In genomic region chr1:219773110-219773509, GRCh38 we compare ENCODE assay signal across 25 cellular contexts.
"Had no signal": no experiment of that assay in that cellular context is flagged by ENCODE, and none has a peak within 500 bp of the region (broad histone marks: within the 10 kb centered on the region; RNA-seq: fewer than 3 reads in every experiment).

No MANE protein-coding gene starts in this region.

- H3K36me3 ChIP-seq: neutrophil, right lobe of liver, tibial nerve, uterus had no signal

- H3K27me3 Mint-ChIP-seq: naive thymus-derived CD4-positive, alpha-beta T cell; natural killer cell treated with Interleukin-12 subunit alpha and Interleukin-12 subunit beta and Interleukin-15 and Interleukin-18, amount 100 ng/mL, for 72 hours; stimulated activated memory B cell treated with anti-CD40 and anti-IgM and Interleukin-4, amounts not matched to agents 10 μg/mL and 1 μg/mL and 100 μg/mL, for 72 hours; stimulated activated naive CD8-positive, alpha-beta T cell treated with anti-CD3 and anti-CD28 coated beads, Interleukin-15, amount 100 ng/mL, for 72 hours; type B pancreatic cell had no signal

- H3K79me2 ChIP-seq: hepatocyte, parathyroid adenoma had no signal

- H3K27ac Mint-ChIP-seq: naive thymus-derived CD4-positive, alpha-beta T cell; natural killer cell treated with Interleukin-12 subunit alpha and Interleukin-12 subunit beta and Interleukin-15 and Interleukin-18, amount 100 ng/mL, for 72 hours; stimulated activated memory B cell treated with anti-CD40 and anti-IgM and Interleukin-4, amounts not matched to agents 10 μg/mL and 1 μg/mL and 100 μg/mL, for 72 hours; stimulated activated naive CD8-positive, alpha-beta T cell treated with anti-CD3 and anti-CD28 coated beads, Interleukin-15, amount 100 ng/mL, for 72 hours; type B pancreatic cell had no signal

- H3K4me1 Mint-ChIP-seq: naive thymus-derived CD4-positive, alpha-beta T cell; stimulated activated naive CD8-positive, alpha-beta T cell treated with anti-CD3 and anti-CD28 coated beads, Interleukin-15, amount 100 ng/mL, for 72 hours had no signal

- H3K4me2 ChIP-seq: hepatocyte, smooth muscle cell had no signal

- H3K4me3 ChIP-seq: hepatocyte, lung, mucosa of descending colon, psoas muscle, right lobe of liver, smooth muscle cell, tibial nerve, uterus had no signal

- DNase-seq: islet precursor cell; midbrain; mucosa of descending colon; naive thymus-derived CD4-positive, alpha-beta T cell; occipital lobe; psoas muscle; right lobe of liver; stimulated activated CD4-positive, alpha-beta T cell treated with anti-CD3 and anti-CD28 coated beads, Interleukin-1b, Interleukin-23, amount 100 ng/mL, for 48 hours; stimulated activated CD4-positive, alpha-beta T cell treated with anti-CD3 and anti-CD28 coated beads, Interleukin-2, amount 100 ng/mL, for 48 hours; stimulated activated CD4-positive, alpha-beta T cell treated with anti-CD3 and anti-CD28 coated beads, Interleukin-4, amount 100 ng/mL, for 4 hours; stimulated activated CD8-positive, alpha-beta memory T cell treated with anti-CD3 and anti-CD28 coated beads, Interleukin-4, amount 100 ng/mL, for 48 hours; stimulated activated naive CD4-positive, alpha-beta T cell treated with Interleukin-2 at 50 U/mL for 16 hours; stimulated activated naive CD8-positive, alpha-beta T cell treated with anti-CD3 and anti-CD28 coated beads, Interleukin-15, amount 100 ng/mL, for 72 hours; substantia nigra; uterus had no signal

- H3K9ac ChIP-seq: parathyroid adenoma had no signal

- H2AFZ ChIP-seq: hepatocyte, parathyroid adenoma had no signal

- H3K4me1 ChIP-seq: parathyroid adenoma, psoas muscle, right lobe of liver, tibial nerve, uterus had no signal

- ATAC-seq: left lobe of liver; mucosa of descending colon; naive thymus-derived CD4-positive, alpha-beta T cell; natural killer cell treated with Interleukin-12 subunit alpha and Interleukin-12 subunit beta and Interleukin-15 and Interleukin-18, amount 100 ng/mL, for 72 hours; psoas muscle; right lobe of liver; stimulated activated naive CD8-positive, alpha-beta T cell treated with anti-CD3 and anti-CD28 coated beads, Interleukin-15, amount 100 ng/mL, for 72 hours had no signal

- H3K27me3 ChIP-seq: hepatocyte, neutrophil, right lobe of liver, tibial nerve, uterus had no signal

- H3K27ac ChIP-seq: hepatocyte, neutrophil, parathyroid adenoma, psoas muscle, right lobe of liver, tibial nerve, uterus had no signal

- H3K4me3 Mint-ChIP-seq: naive thymus-derived CD4-positive, alpha-beta T cell; natural killer cell treated with Interleukin-12 subunit alpha and Interleukin-12 subunit beta and Interleukin-15 and Interleukin-18, amount 100 ng/mL, for 72 hours; stimulated activated memory B cell treated with anti-CD40 and anti-IgM and Interleukin-4, amounts not matched to agents 10 μg/mL and 1 μg/mL and 100 μg/mL, for 72 hours; stimulated activated naive CD8-positive, alpha-beta T cell treated with anti-CD3 and anti-CD28 coated beads, Interleukin-15, amount 100 ng/mL, for 72 hours; type B pancreatic cell had no signal

- H3K9me3 ChIP-seq: mucosa of descending colon, neutrophil, psoas muscle, right lobe of liver, tibial nerve, uterus had no signal

- H3K36me3 Mint-ChIP-seq: naive thymus-derived CD4-positive, alpha-beta T cell; natural killer cell treated with Interleukin-12 subunit alpha and Interleukin-12 subunit beta and Interleukin-15 and Interleukin-18, amount 100 ng/mL, for 72 hours; stimulated activated memory B cell treated with anti-CD40 and anti-IgM and Interleukin-4, amounts not matched to agents 10 μg/mL and 1 μg/mL and 100 μg/mL, for 72 hours; type B pancreatic cell had no signal
